ENCODE assay signal across 13 cellular contexts in genomic region chr14:41137741-41138140, GRCh38.
"Had no signal": no experiment of that assay in that cellular context is flagged by ENCODE, and none has a peak within 500 bp of the region (broad histone marks: within the 10 kb centered on the region; RNA-seq: fewer than 3 reads in every experiment).

No MANE protein-coding gene starts in this region.

- H3K36me3 ChIP-seq: left lung, neutrophil had no signal

- H3K27ac ChIP-seq: left lung, neutrophil had no signal

- H3K36me3 Mint-ChIP-seq: activated naive CD8-positive, alpha-beta T cell treated with anti-CD3 and anti-CD28 coated beads, Interleukin-2, amount 10 ng/mL, durations not matched to agents 7 days and 5 days; memory B cell; naive thymus-derived CD8-positive, alpha-beta T cell; stimulated activated memory B cell treated with anti-CD40 and anti-IgM and Interleukin-4, amounts not matched to agents 10 μg/mL and 1 μg/mL and 100 μg/mL, for 72 hours had no signal

- H3K27me3 Mint-ChIP-seq: activated naive CD8-positive, alpha-beta T cell treated with anti-CD3 and anti-CD28 coated beads, Interleukin-2, amount 10 ng/mL, durations not matched to agents 7 days and 5 days; memory B cell; naive thymus-derived CD8-positive, alpha-beta T cell; stimulated activated memory B cell treated with anti-CD40 and anti-IgM and Interleukin-4, amounts not matched to agents 10 μg/mL and 1 μg/mL and 100 μg/mL, for 72 hours had no signal

- H3K27me3 ChIP-seq: left lung, neutrophil had no signal

- H3K4me3 Mint-ChIP-seq: activated naive CD8-positive, alpha-beta T cell treated with anti-CD3 and anti-CD28 coated beads, Interleukin-2, amount 10 ng/mL, durations not matched to agents 7 days and 5 days; memory B cell; naive thymus-derived CD8-positive, alpha-beta T cell; stimulated activated memory B cell treated with anti-CD40 and anti-IgM and Interleukin-4, amounts not matched to agents 10 μg/mL and 1 μg/mL and 100 μg/mL, for 72 hours had no signal

- H3K4me1 ChIP-seq: left lung had no signal

- H3K4me3 ChIP-seq: left lung had no signal

- H3K4me1 Mint-ChIP-seq: activated naive CD8-positive, alpha-beta T cell treated with anti-CD3 and anti-CD28 coated beads, Interleukin-2, amount 10 ng/mL, durations not matched to agents 7 days and 5 days; memory B cell; naive thymus-derived CD8-positive, alpha-beta T cell; stimulated activated memory B cell treated with anti-CD40 and anti-IgM and Interleukin-4, amounts not matched to agents 10 μg/mL and 1 μg/mL and 100 μg/mL, for 72 hours had no signal

- DNase-seq: activated CD4-positive, alpha-beta T cell treated with anti-CD3 and anti-CD28 coated beads, Interleukin-2, amount 50 U/mL, for 1 hour; activated CD8-positive, alpha-beta memory T cell treated with anti-CD3 and anti-CD28 coated beads for 24 hours; activated naive CD4-positive, alpha-beta T cell; activated naive CD8-positive, alpha-beta T cell treated with anti-CD3 and anti-CD28 coated beads, Interleukin-2, amount 10 ng/mL, durations not matched to agents 7 days and 5 days; dermis blood vessel endothelial cell; hypothalamus; kidney; left lung; naive thymus-derived CD8-positive, alpha-beta T cell; stimulated activated CD4-positive, alpha-beta T cell treated with anti-CD3 and anti-CD28 coated beads, Interleukin-2, amount 100 ng/mL, for 48 hours had no signal

- H3K9me3 Mint-ChIP-seq: memory B cell; stimulated activated memory B cell treated with anti-CD40 and anti-IgM and Interleukin-4, amounts not matched to agents 10 μg/mL and 1 μg/mL and 100 μg/mL, for 72 hours had no signal

- H3K27ac Mint-ChIP-seq: activated naive CD8-positive, alpha-beta T cell treated with anti-CD3 and anti-CD28 coated beads, Interleukin-2, amount 10 ng/mL, durations not matched to agents 7 days and 5 days; memory B cell; naive thymus-derived CD8-positive, alpha-beta T cell; stimulated activated memory B cell treated with anti-CD40 and anti-IgM and Interleukin-4, amounts not matched to agents 10 μg/mL and 1 μg/mL and 100 μg/mL, for 72 hours had no signal

- H3K9me3 ChIP-seq: left lung, neutrophil had no signal
